Comparison of ENCODE assay signal across 8 cellular contexts in the genomic region with DNA sequence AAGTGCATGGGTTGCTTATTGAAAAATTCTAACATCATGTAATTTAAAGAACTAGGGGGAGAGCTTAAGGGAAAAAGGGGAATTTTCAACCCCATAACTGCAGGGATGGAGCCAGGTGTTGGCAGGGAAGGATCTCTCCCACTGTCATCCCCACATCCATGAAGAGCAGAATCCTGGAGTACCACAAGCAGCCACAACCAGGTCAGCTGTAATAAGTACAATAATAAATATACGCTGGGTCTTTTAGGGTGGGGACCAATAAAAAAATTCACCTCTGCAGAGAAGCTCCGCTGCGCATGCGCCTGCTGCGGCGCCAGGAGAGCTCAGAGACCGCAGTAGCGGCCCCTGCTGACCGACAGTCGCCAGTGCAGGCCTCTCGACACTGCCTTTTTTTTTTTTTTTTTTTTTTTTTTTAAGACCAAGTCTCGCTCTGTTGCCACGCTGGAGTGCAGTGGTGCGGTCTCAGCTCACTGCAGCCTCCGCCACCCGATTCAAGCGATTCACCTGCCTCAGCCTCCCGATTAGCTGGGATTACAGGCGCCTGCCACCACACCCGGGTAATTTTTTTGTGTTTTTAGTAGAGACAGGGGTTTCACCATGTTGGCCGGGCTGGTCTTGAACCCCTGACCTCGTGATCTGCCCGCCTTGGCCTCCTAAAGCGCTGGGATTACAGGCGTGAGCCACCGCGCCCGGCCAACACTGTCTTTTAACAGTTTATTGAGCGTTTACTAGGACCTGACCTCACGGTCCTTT. TPM values are rescaled to one million over a fixed set of nuclear protein-coding genes. Genes with fewer than 3 reads are reported as not detected.
A peak's percentile ranks its signal among the peaks of the same experiment; 100 is the strongest.
DNase-seq lines count a peak whose midpoint lies in the region; ATAC-seq and TF ChIP-seq lines count a peak whose summit lies in the region.

No MANE protein-coding gene starts in this region.

- H3K4me2 ChIP-seq in BLaER1 treated with 17β-estradiol and CSF1 and Interleukin-3, amounts not matched to agents 10 nM and 100 nM, result peak overlapping the region; percentile 84 to 100 (median 97)

- WGBS in right cardiac atrium, result 11% methylated on average over 30 of the region's 30 CpGs

- no peaks in the 10 kb centered on the region for H3K27me3 ChIP-seq in BLaER1 treated with 17β-estradiol and CSF1 and Interleukin-3, amounts not matched to agents 10 nM and 100 nM
- H3K27me3 ChIP-seq in right cardiac atrium (ENCODE audit: control insufficient read depth, insufficient read depth) (no peaks in the 10 kb centered on the region), rectal smooth muscle tissue (ENCODE audit: control insufficient read depth, insufficient read depth, low read length) (no peaks in the 10 kb centered on the region), uterus (no peaks in the 10 kb centered on the region)

- ATAC-seq in right cardiac atrium, result peak; percentile 2 to 5

- H3K27ac ChIP-seq in BLaER1 treated with 17β-estradiol and CSF1 and Interleukin-3, amounts not matched to agents 10 nM and 100 nM, result peak overlapping the region in 8 of 11 experiments; percentile 19 to 98 (median 77); a peak in 13 of 22 replicates
- H3K27ac ChIP-seq in right cardiac atrium (ENCODE audit: low read length) (no peak overlapping the region), rectal smooth muscle tissue (ENCODE audit: low read depth, low read length) (no peak overlapping the region), uterus (peak overlapping the region in 1 of 2 donors; percentile 54)

- H3K36me3 Mint-ChIP-seq in T-helper 2 cell treated with Interferon-gamma antibody and Interleukin-4, amounts not matched to agents 5 μg/mL and 100 μg/mL, for 36 hours (ENCODE audit: low read depth), result peaks cover 24% of the 10 kb centered on the region

- peaks cover 23 to 24% (median 24%) of the 10 kb centered on the region in 11 experiments for H4K20me1 ChIP-seq in BLaER1 treated with 17β-estradiol and CSF1 and Interleukin-3, amounts not matched to agents 10 nM and 100 nM

- peaks cover 4% of the 10 kb centered on the region for H3K9me3 Mint-ChIP-seq in T-helper 2 cell treated with Interferon-gamma antibody and Interleukin-4, amounts not matched to agents 5 μg/mL and 100 μg/mL, for 36 hours

- DNase-seq in GOT3 (lab: John Stamatoyannopoulos, UW) (peak; percentile 30), NCI-H187 treated with DMSO at 0.1 percent for 48 hours (lab: John Stamatoyannopoulos, UW) (peak; percentile 75), amygdala (lab: John Stamatoyannopoulos, UW) (peak in 49 of 56 donors; percentile 21 to 86 (median 55)), right cardiac atrium (peak; percentile 91 to 97 (median 96)), uterus (peak; percentile 87)
- peak; percentile 87 for DNase-seq in T-helper 2 cell treated with Interferon-gamma antibody and Interleukin-4, amounts not matched to agents 5 μg/mL and 100 μg/mL, for 36 hours (ENCODE audit: low spot score)

- peaks cover 27 to 51% (median 41%) of the 10 kb centered on the region in 10 experiments for H3K4me1 ChIP-seq in BLaER1 treated with 17β-estradiol and CSF1 and Interleukin-3, amounts not matched to agents 10 nM and 100 nM
- no peaks in the 10 kb centered on the region for H3K4me1 ChIP-seq in right cardiac atrium (ENCODE audit: control insufficient read depth, insufficient read depth, low read length)
- H3K4me1 ChIP-seq in rectal smooth muscle tissue (ENCODE audit: control insufficient read depth, insufficient read depth, low read length), result peaks cover 23% of the 10 kb centered on the region
- H3K4me1 ChIP-seq in uterus, result peaks cover 0 to 11% of the 10 kb centered on the region in 2 donors

- H3K36me3 ChIP-seq in BLaER1 treated with 17β-estradiol and CSF1 and Interleukin-3, amounts not matched to agents 10 nM and 100 nM, result peaks cover 19 to 21% (median 20%) of the 10 kb centered on the region in 11 experiments
- H3K36me3 ChIP-seq in rectal smooth muscle tissue (ENCODE audit: control insufficient read depth, insufficient read depth, low read length) (peaks cover 14% of the 10 kb centered on the region), uterus (no peaks in the 10 kb centered on the region)

- peaks cover 32% of the 10 kb centered on the region for H3K4me1 Mint-ChIP-seq in T-helper 2 cell treated with Interferon-gamma antibody and Interleukin-4, amounts not matched to agents 5 μg/mL and 100 μg/mL, for 36 hours (ENCODE audit: low read depth)

- peak; percentile 82 to 86 (median 84) for TF ChIP-seq CTCF in uterus (IDR thresholded peaks at IDR 0.05)

- H3K9ac ChIP-seq in BLaER1 treated with 17β-estradiol and CSF1 and Interleukin-3, amounts not matched to agents 10 nM and 100 nM, result peak overlapping the region in 10 of 11 experiments; percentile 7 to 100 (median 97); a peak in 16 of 22 replicates
- no peak overlapping the region for H3K9ac ChIP-seq in rectal smooth muscle tissue (ENCODE audit: low read length)

- no peaks in the 10 kb centered on the region for H3K27me3 Mint-ChIP-seq in T-helper 2 cell treated with Interferon-gamma antibody and Interleukin-4, amounts not matched to agents 5 μg/mL and 100 μg/mL, for 36 hours (ENCODE audit: low read depth)

- H3K27ac Mint-ChIP-seq in T-helper 2 cell treated with Interferon-gamma antibody and Interleukin-4, amounts not matched to agents 5 μg/mL and 100 μg/mL, for 36 hours, result peak overlapping the region; percentile 77

- intact Hi-C loops in right cardiac atrium (cut with DNase I), result loop anchor here in 2 of 4 donors (5.0 to 10.0 kb wide), 3 partner anchors 137 to 215 kb away; partner anchors contain the start of genes ANKRD24 (in 1 of the 2), MAP2K2 (in 1 of the 2) and SIRT6 (in 1 of the 2)
- intact Hi-C loops in uterus (cut with DNase I; ENCODE audit: low total_unique reads), result loop anchor here (10.0 kb wide), 1 partner anchor 217 kb away; no protein-coding TSS in a partner anchor

- H3K4me3 Mint-ChIP-seq in T-helper 2 cell treated with Interferon-gamma antibody and Interleukin-4, amounts not matched to agents 5 μg/mL and 100 μg/mL, for 36 hours, result peak overlapping the region; percentile 98

- H3K9me3 ChIP-seq in BLaER1 treated with 17β-estradiol and CSF1 and Interleukin-3, amounts not matched to agents 10 nM and 100 nM (replicated peaks in 1 of 11), result no peaks in the 10 kb centered on the region; a peak in 1 of 22 replicates
- H3K9me3 ChIP-seq in right cardiac atrium (ENCODE audit: control insufficient read depth, low read length) (no peaks in the 10 kb centered on the region), uterus (no peaks in the 10 kb centered on the region)

- TF ChIP-seq POLR2A in uterus (IDR thresholded peaks at IDR 0.05), result no peak

- H3K4me3 ChIP-seq in BLaER1 treated with 17β-estradiol and CSF1 and Interleukin-3, amounts not matched to agents 10 nM and 100 nM, result peak overlapping the region; percentile 24 to 100 (median 98); a peak in 18 of 20 replicates
- H3K4me3 ChIP-seq in right cardiac atrium (ENCODE audit: low read length) (no peak overlapping the region), rectal smooth muscle tissue (ENCODE audit: low read length) (peak overlapping the region; percentile 40), uterus (peak overlapping the region in 1 of 2 donors; percentile 1)

RNA-seq across cellular contexts. Expression of gene EEF2, which starts 2.5 kb away (rescaled TPM):
- total RNA-seq in right cardiac atrium (1,000 to 10,000 TPM; 2,000 to 2,630 (median 2,240) TPM), uterus (1,000 to 10,000 TPM in 2 of 4 donors, 100 to 1,000 TPM in 2; 936 to 2,469 (median 1,635) TPM)
- 1,037 TPM for polyA plus RNA-seq in right cardiac atrium

RNA-seq across cellular contexts. Expression of gene DAPK3, which starts 16.9 kb away (rescaled TPM):
- total RNA-seq in right cardiac atrium (100 to 1,000 TPM in 2 of 4 donors, 10 to 100 TPM in 2; 67.8 to 121 (median 93.4) TPM), uterus (100 to 1,000 TPM in 2 of 4 donors, 10 to 100 TPM in 1, 1 to 10 TPM in 1; 7.1 to 119 (median 91.9) TPM)
- polyA plus RNA-seq in right cardiac atrium, result 122 TPM

RNA-seq across cellular contexts. Expression of gene PIAS4, which starts 19.7 kb away (rescaled TPM):
- total RNA-seq in right cardiac atrium, result 10 to 100 TPM; 11.9 to 13.1 (median 12.5) TPM
- 9.6 TPM for polyA plus RNA-seq in right cardiac atrium
- total RNA-seq in uterus, result 10 to 100 TPM in 3 of 4 donors, 1 to 10 TPM in 1; 10.0 to 39.4 (median 23.4) TPM

RNA-seq across cellular contexts. Expression of gene NMRK2, which starts 54.9 kb away (rescaled TPM):
- total RNA-seq in right cardiac atrium (1,000 to 10,000 TPM; 1,114 to 1,487 (median 1,236) TPM), uterus (under 1 TPM in 1 of 4 donors, not detected in 3; 0.67 TPM)
- 1,838 TPM for polyA plus RNA-seq in right cardiac atrium

Comparison
In these comparisons a context has a peak if more than half of its experiments do, and no peak if none do; other contexts are left out.
1. H3K27ac ChIP-seq: peak in BLaER1 treated with 17β-estradiol and CSF1 and Interleukin-3, amounts not matched to agents 10 nM and 100 nM (8 of 11); none in right cardiac atrium (single experiment) and rectal smooth muscle tissue (single experiment).
2. DNase-seq: peak in every context shown above with its lines; median percentile 96 in right cardiac atrium; 87 in T-helper 2 cell treated with Interferon-gamma antibody and Interleukin-4, amounts not matched to agents 5 μg/mL and 100 μg/mL, for 36 hours; 87 in uterus; 75 in NCI-H187 treated with DMSO at 0.1 percent for 48 hours; 55 in amygdala; 30 in GOT3.